ENCODE assay signal across 8 cellular contexts in the genomic region with DNA sequence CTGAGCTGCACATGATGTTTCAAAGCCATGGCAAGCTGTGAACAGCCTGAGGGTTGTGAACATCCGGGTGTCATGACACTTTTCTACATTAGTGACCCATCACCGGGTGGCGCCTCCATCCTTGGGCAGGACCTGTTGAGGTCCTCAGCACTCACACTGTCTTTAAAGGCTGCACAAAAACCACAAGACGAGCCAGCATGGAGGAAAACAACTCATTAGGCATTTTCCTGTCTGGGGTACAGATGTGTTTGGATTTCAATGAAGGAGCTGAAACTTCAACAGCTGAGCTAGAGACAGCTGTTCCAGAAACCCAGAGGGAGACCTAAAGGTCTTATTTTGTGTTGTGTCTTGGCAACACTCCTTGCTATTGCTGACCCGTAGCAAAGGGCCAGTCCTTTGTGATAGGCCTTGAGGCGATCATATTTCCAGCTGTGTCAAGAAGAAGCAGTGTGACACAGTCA.
DNase-seq lines count a peak whose midpoint lies in the region; TF ChIP-seq lines count a peak whose summit lies in the region.

No MANE protein-coding gene starts in this region.

- no peak overlapping the region for H3K9ac ChIP-seq in NT2/D1 (ENCODE audit: insufficient read length, low read depth)

- H3K9me3 ChIP-seq in breast epithelium: no peaks in the 10 kb centered on the region
- H3K9me3 ChIP-seq in NT2/D1 (ENCODE audit: insufficient read depth, low read length): peaks cover 6% of the 10 kb centered on the region; the same call in 1 of the 2 replicates
- H3K9me3 ChIP-seq in tibial nerve: peaks cover 0 to 1% (median 0%) of the 10 kb centered on the region in 4 donors
- H3K9me3 ChIP-seq in CD8-positive, alpha-beta memory T cell (ENCODE audit: low read length): no peaks in the 10 kb centered on the region

- DNase-seq in MCF 10A (ENCODE audit: unreplicated experiment) (peak; percentile 22), breast epithelium (ENCODE audit: low spot score in 2 of 2) (no peak), NT2/D1 (ENCODE audit: low read depth, low spot score) (peak; percentile 13), fibroblast of villous mesenchyme (ENCODE audit: low read depth) (peak; percentile 78), tibial nerve (ENCODE audit: low spot score in 2 of 2) (peak; percentile 25 to 44), occipital lobe (lab: John Stamatoyannopoulos, UW) (no peak)
- DNase-seq in stimulated activated CD4-positive, alpha-beta T cell treated with anti-CD3 and anti-CD28 coated beads, Interleukin-1b, Interleukin-23, amount 100 ng/mL, for 48 hours: no peak
- no peak for DNase-seq in CD8-positive, alpha-beta memory T cell

- no peaks in the 10 kb centered on the region for H3K9me3 Mint-ChIP-seq in MCF 10A (ENCODE audit: unreplicated experiment)
- H3K9me3 Mint-ChIP-seq in CD8-positive, alpha-beta memory T cell: peaks cover 0 to 2% (median 0%) of the 10 kb centered on the region in 5 donors

- H3K27me3 Mint-ChIP-seq in MCF 10A (ENCODE audit: insufficient read depth, unreplicated experiment): no peaks in the 10 kb centered on the region
- peaks cover 5 to 15% of the 10 kb centered on the region in 2 donors for H3K27me3 Mint-ChIP-seq in CD8-positive, alpha-beta memory T cell

- POLR2A ChIA-PET in MCF 10A (lab: Yijun Ruan, JAX): no interaction called here
- POLR2A ChIA-PET in CD8-positive, alpha-beta memory T cell (lab: Charles Lee): no interaction called here

- H3K36me3 ChIP-seq in breast epithelium (no peaks in the 10 kb centered on the region), NT2/D1 (ENCODE audit: insufficient read depth, insufficient read length, low read length) (peaks cover 5% of the 10 kb centered on the region), tibial nerve (no peaks in the 10 kb centered on the region)
- no peaks in the 10 kb centered on the region for H3K36me3 ChIP-seq in CD8-positive, alpha-beta memory T cell (ENCODE audit: insufficient read depth, low read length)

- H3K4me1 ChIP-seq in breast epithelium: no peaks in the 10 kb centered on the region
- no peaks in the 10 kb centered on the region for H3K4me1 ChIP-seq in NT2/D1 (ENCODE audit: insufficient read depth, insufficient read length)
- peaks cover 0 to 4% (median 0%) of the 10 kb centered on the region in 4 donors for H3K4me1 ChIP-seq in tibial nerve
- H3K4me1 ChIP-seq in CD8-positive, alpha-beta memory T cell (ENCODE audit: insufficient read depth, low read length): no peaks in the 10 kb centered on the region

- no peaks in the 10 kb centered on the region for H3K27me3 ChIP-seq in breast epithelium
- no peaks in the 10 kb centered on the region for H3K27me3 ChIP-seq in NT2/D1 (ENCODE audit: insufficient read depth, insufficient read length)
- H3K27me3 ChIP-seq in tibial nerve: no peaks in the 10 kb centered on the region
- H3K27me3 ChIP-seq in CD8-positive, alpha-beta memory T cell (ENCODE audit: insufficient read depth, low read length, poor library complexity, severe bottlenecking): peaks cover 4% of the 10 kb centered on the region

- H3K4me3 Mint-ChIP-seq in MCF 10A (ENCODE audit: unreplicated experiment): no peak overlapping the region
- no peak overlapping the region for H3K4me3 Mint-ChIP-seq in CD8-positive, alpha-beta memory T cell

- no peaks in the 10 kb centered on the region for H3K4me1 Mint-ChIP-seq in MCF 10A (ENCODE audit: insufficient read depth, unreplicated experiment)
- H3K4me1 Mint-ChIP-seq in CD8-positive, alpha-beta memory T cell: no peaks in the 10 kb centered on the region

- peak; percentile 13 for TF ChIP-seq CTCF in MCF 10A (IDR thresholded peaks at IDR 0.05; ENCODE audit: unreplicated experiment)
- TF ChIP-seq CTCF in breast epithelium (IDR thresholded peaks at IDR 0.05): no peak
- TF ChIP-seq CTCF in fibroblast of villous mesenchyme (IDR thresholded peaks at IDR 0.05; ENCODE audit: insufficient read depth, low read depth, low read length): peak; percentile 29
- TF ChIP-seq CTCF in tibial nerve (IDR thresholded peaks at IDR 0.05): no peak

- no TSS peak for BruUV-seq in MCF 10A (replicated peaks; lab: Mats Ljungman, UMichigan)

- CTCF ChIA-PET in MCF 10A (lab: Yijun Ruan, JAX): interaction anchor here (0.5 to 0.8 kb wide), 5 partner anchors 52 to 400 kb away, joined by 3 to 4 read pairs (median 3); no protein-coding TSS in a partner anchor
- CTCF ChIA-PET in CD8-positive, alpha-beta memory T cell (lab: Charles Lee): no interaction called here

- intact Hi-C loops in MCF 10A (cut with micrococcal nuclease): loop anchor here (1.0 kb wide), 2 partner anchors 259 to 369 kb away; no protein-coding TSS in a partner anchor
- intact Hi-C loops in breast epithelium (cut with DNase I; ENCODE audit: low total_unique reads): no loop called here

- WGBS in tibial nerve, 2 donors: 32 to 45% methylated on average over 6 of the region's 6 CpGs

- H3K4me3 ChIP-seq in breast epithelium (no peak overlapping the region), NT2/D1 (ENCODE audit: insufficient read length, low read depth) (no peak overlapping the region), fibroblast of villous mesenchyme (ENCODE audit: low read depth, low read length) (no peak overlapping the region), tibial nerve (no peak overlapping the region)
- no peak overlapping the region for H3K4me3 ChIP-seq in CD8-positive, alpha-beta memory T cell (ENCODE audit: low read length)

- no peak overlapping the region for H3K27ac Mint-ChIP-seq in MCF 10A (ENCODE audit: low read depth, unreplicated experiment)
- H3K27ac Mint-ChIP-seq in CD8-positive, alpha-beta memory T cell: peak overlapping the region in 1 of 8 donors; percentile 32

- H3K36me3 Mint-ChIP-seq in MCF 10A (ENCODE audit: insufficient read depth, unreplicated experiment): no peaks in the 10 kb centered on the region
- no peaks in the 10 kb centered on the region for H3K36me3 Mint-ChIP-seq in CD8-positive, alpha-beta memory T cell

- no peak for TF ChIP-seq POLR2A in breast epithelium (IDR thresholded peaks at IDR 0.05)
- TF ChIP-seq POLR2A in tibial nerve (IDR thresholded peaks at IDR 0.05): no peak

- TF ChIP-seq EP300 in tibial nerve (IDR thresholded peaks at IDR 0.05): peak in 1 of 2 donors; percentile 60

- H3K27ac ChIP-seq in breast epithelium (peak overlapping the region in 1 of 2 donors; percentile 11), tibial nerve (no peak overlapping the region)
- no peak overlapping the region for H3K27ac ChIP-seq in CD8-positive, alpha-beta memory T cell (ENCODE audit: low read depth, low read length)

Comparison
In these comparisons a context has a peak if more than half of its experiments do, and no peak if none do; other contexts are left out.
1. DNase-seq: peak in MCF 10A (single experiment), NT2/D1 (single experiment), fibroblast of villous mesenchyme (single experiment) and tibial nerve (2 of 2); none in breast epithelium (0 of 2), occipital lobe (single experiment), stimulated activated CD4-positive, alpha-beta T cell treated with anti-CD3 and anti-CD28 coated beads, Interleukin-1b, Interleukin-23, amount 100 ng/mL, for 48 hours (single experiment) and CD8-positive, alpha-beta memory T cell (0 of 5).
2. CTCF ChIP-seq: peak in MCF 10A (single experiment) and fibroblast of villous mesenchyme (single experiment); none in breast epithelium (0 of 3) and tibial nerve (0 of 5).